11 cellular contexts compared by ENCODE assay signal in the genomic region with DNA sequence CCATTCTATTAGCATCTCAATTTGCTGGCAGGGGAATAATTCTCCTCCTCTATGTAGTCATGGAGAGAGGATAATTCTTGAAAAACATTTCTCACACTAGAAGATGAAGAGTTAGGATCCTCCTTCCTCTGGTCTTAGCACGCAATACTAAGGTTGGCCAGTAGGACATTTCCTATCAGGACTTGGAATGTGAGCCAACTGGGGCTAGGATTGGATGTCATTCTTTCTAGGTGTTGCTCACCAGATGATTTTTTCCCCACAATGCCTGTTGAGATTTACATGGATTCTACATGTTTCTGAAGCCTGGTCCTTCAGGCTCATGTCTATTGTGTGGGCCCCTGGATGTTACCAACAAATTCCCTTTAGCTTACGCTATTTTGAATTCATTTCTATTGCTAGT. TPM values are rescaled to one million over a fixed set of nuclear protein-coding genes. Genes with fewer than 3 reads are reported as not detected.
DNase-seq lines count a peak whose midpoint lies in the region; ATAC-seq and TF ChIP-seq lines count a peak whose summit lies in the region.
"Had no signal": no experiment of that assay in that cellular context is flagged by ENCODE, and none has a peak within 500 bp of the region (broad histone marks: within the 10 kb centered on the region; RNA-seq: fewer than 3 reads in every experiment).

No MANE protein-coding gene starts in this region.

- ATAC-seq in right cardiac atrium (no peak), HG03139 (IDR thresholded peaks at IDR 0.05; ENCODE audit: unreplicated experiment) (no peak)
- ATAC-seq: heart right ventricle, natural killer cell had no signal

- no peaks in the 10 kb centered on the region for H3K79me2 ChIP-seq in SK-N-SH (ENCODE audit: insufficient read depth)

- no peak overlapping the region for H3K4me3 ChIP-seq in AG09309 (ENCODE audit: control insufficient read depth, low read depth, low read length)
- no peak overlapping the region for H3K4me3 ChIP-seq in H7 (ENCODE audit: insufficient read depth, low read depth, low read length)
- no peak overlapping the region for H3K4me3 ChIP-seq in SK-N-SH (ENCODE audit: low read depth in 2 of 2, low read length in 1 of 2)
- H3K4me3 ChIP-seq in right cardiac atrium (ENCODE audit: low read length): no peak overlapping the region
- H3K4me3 ChIP-seq: heart right ventricle had no signal

- H3K27me3 ChIP-seq in H7 (ENCODE audit: control insufficient read depth, insufficient read depth, low read length) (no peaks in the 10 kb centered on the region), SK-N-SH (ENCODE audit: insufficient read depth) (no peaks in the 10 kb centered on the region; the same call in 1 of the 2 replicates), right cardiac atrium (ENCODE audit: control insufficient read depth, insufficient read depth) (no peaks in the 10 kb centered on the region)

- POLR2A ChIA-PET in SK-N-SH (lab: Yijun Ruan, JAX): no interaction called here

- H4K20me1 ChIP-seq in SK-N-SH (ENCODE audit: insufficient read depth): no peaks in the 10 kb centered on the region

- no peaks in the 10 kb centered on the region for H3K4me1 Mint-ChIP-seq in glutamatergic neuron (ENCODE audit: low read depth, unreplicated experiment)
- H3K4me1 Mint-ChIP-seq: natural killer cell had no signal

- H3K4me1 ChIP-seq in SK-N-SH (ENCODE audit: control insufficient read depth in 1 of 2, insufficient read depth in 2 of 2, low read depth in 1 of 2, low read length in 1 of 2): no peaks in the 10 kb centered on the region
- no peaks in the 10 kb centered on the region for H3K4me1 ChIP-seq in right cardiac atrium (ENCODE audit: control insufficient read depth, insufficient read depth, low read length)
- H3K4me1 ChIP-seq: heart right ventricle had no signal

- H3F3A ChIP-seq in SK-N-SH (replicated peaks; ENCODE audit: insufficient read depth): no peaks in the 10 kb centered on the region

- H3K36me3 Mint-ChIP-seq in glutamatergic neuron (ENCODE audit: unreplicated experiment): no peaks in the 10 kb centered on the region
- H3K36me3 Mint-ChIP-seq: natural killer cell had no signal

- H2AFZ ChIP-seq in SK-N-SH (ENCODE audit: low read depth): no peak overlapping the region

- no peaks in the 10 kb centered on the region for H3K9me3 ChIP-seq in SK-N-SH
- no peaks in the 10 kb centered on the region for H3K9me3 ChIP-seq in right cardiac atrium (ENCODE audit: control insufficient read depth, low read length)
- H3K9me3 ChIP-seq: heart right ventricle had no signal

- 88% methylated on average over 2 of the region's 2 CpGs for WGBS in SK-N-SH (ENCODE audit: low lambda C conversion rate)
- 93% methylated on average over 2 of the region's 2 CpGs for WGBS in right cardiac atrium

- no peak for TF ChIP-seq EP300 in SK-N-SH (IDR thresholded peaks at IDR 0.05; ENCODE audit: borderline replicate concordance in 1 of 2, low read depth in 1 of 2, low read length in 1 of 2)

- peak; percentile 40 for TF ChIP-seq CTCF in AG09309 (IDR thresholded peaks at IDR 0.05; ENCODE audit: control insufficient read depth, insufficient read depth, low read depth, low read length, missing control alignments)
- peak; percentile 51 for TF ChIP-seq CTCF in SK-N-SH (IDR thresholded peaks at IDR 0.05)
- peak; percentile 71 for TF ChIP-seq CTCF in glutamatergic neuron (IDR thresholded peaks at IDR 0.05; ENCODE audit: partially characterized antibody, unreplicated experiment)

- H3K27me3 Mint-ChIP-seq in glutamatergic neuron (ENCODE audit: unreplicated experiment): peaks cover 2% of the 10 kb centered on the region

- no peak overlapping the region for H3K4me3 Mint-ChIP-seq in glutamatergic neuron (ENCODE audit: unreplicated experiment)
- H3K4me3 Mint-ChIP-seq: natural killer cell had no signal

- CTCF ChIA-PET in SK-N-SH (lab: Yijun Ruan, JAX): interaction anchor here (0.8 to 1.6 kb wide), 5 partner anchors 12 to 135 kb away, joined by 3 to 5 read pairs (median 3); no protein-coding TSS in a partner anchor

- H3K36me3 ChIP-seq in H7 (replicated peaks; ENCODE audit: control insufficient read depth, insufficient read depth, low read length) (no peaks in the 10 kb centered on the region), SK-N-SH (replicated peaks in 1 of 2; ENCODE audit: control insufficient read depth in 1 of 2, insufficient read depth in 2 of 2, low read length in 1 of 2) (no peaks in the 10 kb centered on the region)
- H3K36me3 ChIP-seq: heart right ventricle had no signal

- H3K27ac Mint-ChIP-seq in glutamatergic neuron (ENCODE audit: unreplicated experiment): no peak overlapping the region
- H3K27ac Mint-ChIP-seq: natural killer cell had no signal

- no peaks in the 10 kb centered on the region for H3K9me3 Mint-ChIP-seq in glutamatergic neuron (ENCODE audit: unreplicated experiment)
- H3K9me3 Mint-ChIP-seq: natural killer cell had no signal

- H3K27ac ChIP-seq in SK-N-SH (ENCODE audit: low read depth in 2 of 2, low read length in 1 of 2) (no peak overlapping the region), right cardiac atrium (ENCODE audit: low read length) (no peak overlapping the region)
- H3K27ac ChIP-seq: heart right ventricle had no signal

- DNase-seq in AG09309 (ENCODE audit: low read depth) (no peak), H7 (peak; percentile 54), SK-N-SH (peak; percentile 24), glutamatergic neuron (no peak), right cardiac atrium (no peak), cerebellar nuclear complex (lab: John Stamatoyannopoulos, UW) (no peak), OCI-M2 (lab: John Stamatoyannopoulos, UW; ENCODE audit: unreplicated experiment) (no peak)
- DNase-seq: heart right ventricle, natural killer cell, NCI-H1092 treated with DMSO at 0.1 percent for 48 hours had no signal

- intact Hi-C loops in right cardiac atrium (cut with DNase I): no loop called here

- TF ChIP-seq RAD21 in SK-N-SH (IDR thresholded peaks at IDR 0.05; ENCODE audit: low read length): no peak

- H3K4me2 ChIP-seq in SK-N-SH: no peak overlapping the region

- H3K9me2 ChIP-seq in SK-N-SH: no peaks in the 10 kb centered on the region

- H3K9ac ChIP-seq in SK-N-SH: no peak overlapping the region

TF ChIP-seq in SK-N-SH, 30 proteins besides CTCF, POLR2A, EP300 and RAD21 (continues in another document):
- TF ChIP-seq, protein P1, sequence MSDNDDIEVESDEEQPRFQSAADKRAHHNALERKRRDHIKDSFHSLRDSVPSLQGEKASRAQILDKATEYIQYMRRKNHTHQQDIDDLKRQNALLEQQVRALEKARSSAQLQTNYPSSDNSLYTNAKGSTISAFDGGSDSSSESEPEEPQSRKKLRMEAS (IDR thresholded peaks at IDR 0.05; ENCODE audit: low read depth): no peak
- no peak for TF ChIP-seq POLR2AphosphoS5 (IDR thresholded peaks at IDR 0.05; ENCODE audit: low read depth, low read length)
- TF ChIP-seq RFX5 (IDR thresholded peaks at IDR 0.05; ENCODE audit: low read length): no peak
- TF ChIP-seq, protein P2, sequence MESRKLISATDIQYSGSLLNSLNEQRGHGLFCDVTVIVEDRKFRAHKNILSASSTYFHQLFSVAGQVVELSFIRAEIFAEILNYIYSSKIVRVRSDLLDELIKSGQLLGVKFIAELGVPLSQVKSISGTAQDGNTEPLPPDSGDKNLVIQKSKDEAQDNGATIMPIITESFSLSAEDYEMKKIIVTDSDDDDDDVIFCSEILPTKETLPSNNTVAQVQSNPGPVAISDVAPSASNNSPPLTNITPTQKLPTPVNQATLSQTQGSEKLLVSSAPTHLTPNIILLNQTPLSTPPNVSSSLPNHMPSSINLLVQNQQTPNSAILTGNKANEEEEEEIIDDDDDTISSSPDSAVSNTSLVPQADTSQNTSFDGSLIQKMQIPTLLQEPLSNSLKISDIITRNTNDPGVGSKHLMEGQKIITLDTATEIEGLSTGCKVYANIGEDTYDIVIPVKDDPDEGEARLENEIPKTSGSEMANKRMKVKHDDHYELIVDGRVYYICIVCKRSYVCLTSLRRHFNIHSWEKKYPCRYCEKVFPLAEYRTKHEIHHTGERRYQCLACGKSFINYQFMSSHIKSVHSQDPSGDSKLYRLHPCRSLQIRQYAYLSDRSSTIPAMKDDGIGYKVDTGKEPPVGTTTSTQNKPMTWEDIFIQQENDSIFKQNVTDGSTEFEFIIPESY (IDR thresholded peaks at IDR 0.05; ENCODE audit: borderline replicate concordance, low read depth): no peak
- no peak for TF ChIP-seq FOXM1 (IDR thresholded peaks at IDR 0.05; ENCODE audit: low read depth)
- no peak for TF ChIP-seq ELF1 (IDR thresholded peaks at IDR 0.05)
- TF ChIP-seq YY1 (IDR thresholded peaks at IDR 0.05; ENCODE audit: low read depth): no peak
- TF ChIP-seq, protein P3, sequence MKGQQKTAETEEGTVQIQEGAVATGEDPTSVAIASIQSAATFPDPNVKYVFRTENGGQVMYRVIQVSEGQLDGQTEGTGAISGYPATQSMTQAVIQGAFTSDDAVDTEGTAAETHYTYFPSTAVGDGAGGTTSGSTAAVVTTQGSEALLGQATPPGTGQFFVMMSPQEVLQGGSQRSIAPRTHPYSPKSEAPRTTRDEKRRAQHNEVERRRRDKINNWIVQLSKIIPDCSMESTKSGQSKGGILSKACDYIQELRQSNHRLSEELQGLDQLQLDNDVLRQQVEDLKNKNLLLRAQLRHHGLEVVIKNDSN (IDR thresholded peaks at IDR 0.05; ENCODE audit: borderline replicate concordance, low read depth): no peak
- no peak for TF ChIP-seq GATA2 (CRISPR knock-in tag; IDR thresholded peaks at IDR 0.05)
- no peak for TF ChIP-seq SIN3A (IDR thresholded peaks at IDR 0.05; ENCODE audit: borderline replicate concordance, low read depth, low read length)
- no peak for TF ChIP-seq TEAD4 (IDR thresholded peaks at IDR 0.05; ENCODE audit: borderline replicate concordance, insufficient read depth)
- TF ChIP-seq RXRA (IDR thresholded peaks at IDR 0.05; ENCODE audit: borderline replicate concordance, low read depth): no peak
- no peak for TF ChIP-seq RCOR1 (IDR thresholded peaks at IDR 0.05; ENCODE audit: low read length)

RNA-seq across cellular contexts. Expression of gene SLN, which starts 28.0 kb away (rescaled TPM):
- total RNA-seq in H7 (2014; rRNA removed; shearing (Covaris generic)): not detected in 2 replicates
- polyA plus RNA-seq in SK-N-SH (2012; rRNA removed) (0.11 TPM in 1 of 2 replicates, not detected in the other), right cardiac atrium (2,787 TPM)
- polyA plus RNA-seq in SK-N-SH (2012; cell fraction: cytosol; rRNA removed): 0.13 and 0.15 TPM in 2 replicates
- not detected in 2 replicates for polyA plus RNA-seq in SK-N-SH (2012; cell fraction: nucleus; rRNA removed)
- total RNA-seq in glutamatergic neuron (ENCODE audit: unreplicated experiment) (not detected), right cardiac atrium (1,000 to 10,000 TPM in 3 of 4 donors, 100 to 1,000 TPM in 1; 753 to 2,517 (median 1,525) TPM)
- total RNA-seq: natural killer cell had no signal

Comparison
In these comparisons a context has a peak if more than half of its experiments do, and no peak if none do; other contexts are left out.
1. DNase-seq: peak in H7 (single experiment) and SK-N-SH (single experiment); none in AG09309 (single experiment), glutamatergic neuron (single experiment), right cardiac atrium (0 of 3), cerebellar nuclear complex (0 of 2) and OCI-M2 (single experiment).
2. RNA of gene SLN, which starts 28.0 kb away (total RNA-seq): 753 to 2,517 TPM in right cardiac atrium; not detected in H7 and not detected in glutamatergic neuron (single experiment); every median in the first group is over 100 times any median in the second.
3. Peak in every context shown above with its lines, with median percentiles within 50 percentile points of each other: CTCF ChIP-seq.